In genomic region chr6:165506657-165507056, GRCh38 we compare ENCODE assay signal across 5 cellular contexts.
"Had no signal": no experiment of that assay in that cellular context is flagged by ENCODE, and none has a peak within 500 bp of the region (broad histone marks: within the 10 kb centered on the region; RNA-seq: fewer than 3 reads in every experiment).

No MANE protein-coding gene starts in this region.

- ATAC-seq: HepG2, K562 had no signal

- DNase-seq: IMR-90, KBM-7, KG1 had no signal
